In the genomic region with DNA sequence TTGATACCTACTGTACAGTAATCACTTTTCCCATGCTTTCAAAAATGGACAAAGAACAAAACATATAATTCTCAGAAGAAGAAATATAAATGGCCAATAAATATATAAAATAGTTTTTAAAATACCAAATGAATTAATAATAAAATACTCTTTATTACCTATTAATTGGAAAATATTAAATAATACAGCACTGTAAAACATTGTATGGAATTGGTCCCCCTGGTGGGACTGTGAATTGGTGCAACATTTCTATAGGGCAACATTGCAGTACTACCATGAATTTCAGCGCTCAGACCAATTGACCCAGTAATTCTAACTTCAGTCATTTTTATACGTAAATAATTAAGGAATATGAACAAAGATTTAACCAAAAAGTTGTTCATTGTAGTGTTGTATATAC, we compare ENCODE assay signal across 27 cellular contexts.
DNase-seq lines count a peak whose midpoint lies in the region; ATAC-seq and TF ChIP-seq lines count a peak whose summit lies in the region.
"Had no signal": no experiment of that assay in that cellular context is flagged by ENCODE, and none has a peak within 500 bp of the region (broad histone marks: within the 10 kb centered on the region; RNA-seq: fewer than 3 reads in every experiment).

No MANE protein-coding gene starts in this region.

- H3K4me3 ChIP-seq in fibroblast of villous mesenchyme (ENCODE audit: low read depth, low read length): no peak overlapping the region
- H3K4me3 ChIP-seq: colonic mucosa, prostate gland, spleen, upper lobe of right lung had no signal

- TF ChIP-seq CTCF in WTC11 (IDR thresholded peaks at IDR 0.05) (no peak), fibroblast of villous mesenchyme (IDR thresholded peaks at IDR 0.05; ENCODE audit: insufficient read depth, low read depth, low read length) (peak; percentile 27), type B pancreatic cell (conservative IDR thresholded peaks at IDR 0.05) (peak; percentile 60)

- no peaks in the 10 kb centered on the region for H3K4me1 Mint-ChIP-seq in WTC11
- H3K4me1 Mint-ChIP-seq in type B pancreatic cell (ENCODE audit: unreplicated experiment): no peaks in the 10 kb centered on the region
- H3K4me1 Mint-ChIP-seq: activated naive CD4-positive, alpha-beta T cell treated with anti-CD3 and anti-CD28 coated beads, Interleukin-2, amount 10 ng/mL, durations not matched to agents 7 days and 5 days; CD4-positive, alpha-beta memory T cell; natural killer cell had no signal

- H3K27me3 Mint-ChIP-seq in WTC11 (ENCODE audit: low read depth) (no peaks in the 10 kb centered on the region), type B pancreatic cell (no peaks in the 10 kb centered on the region)
- H3K27me3 Mint-ChIP-seq: activated naive CD4-positive, alpha-beta T cell treated with anti-CD3 and anti-CD28 coated beads, Interleukin-2, amount 10 ng/mL, durations not matched to agents 7 days and 5 days; activated T-cell treated with anti-CD3 and anti-CD28 coated beads, Interleukin-2, amount 50 U/mL, for 24 hours; CD4-positive, alpha-beta memory T cell had no signal

- peak; percentile 64 for DNase-seq in NCI-H82 (lab: John Stamatoyannopoulos, UW)
- no peak for DNase-seq in NCI-H82 treated with DMSO at 0.1 percent for 48 hours (lab: John Stamatoyannopoulos, UW; ENCODE audit: unreplicated experiment)
- no peak for DNase-seq in WTC11 (ENCODE audit: low spot score)
- no peak for DNase-seq in fibroblast of villous mesenchyme (ENCODE audit: low read depth)
- DNase-seq in type B pancreatic cell (ENCODE audit: extremely low spot score, unreplicated experiment): no peak
- no peak for DNase-seq in medulla oblongata (ENCODE audit: extremely low spot score)
- DNase-seq in NCI-H446 treated with DMSO at 0.1 percent for 48 hours (lab: John Stamatoyannopoulos, UW): no peak
- DNase-seq: activated CD4-positive, CD25-positive, alpha-beta regulatory T cell; activated CD8-positive, alpha-beta T cell treated with anti-CD3 and anti-CD28 coated beads, Interleukin-2, amount 10 ng/mL, durations not matched to agents 7 days and 5 days; activated naive CD4-positive, alpha-beta T cell treated with anti-CD3 and anti-CD28 coated beads, Interleukin-2, amount 10 ng/mL, durations not matched to agents 7 days and 5 days; activated T-cell treated with anti-CD3 and anti-CD28 coated beads, Interleukin-2, amount 50 U/mL, for 24 hours; anterior cingulate cortex; CD4-positive, alpha-beta memory T cell; colonic mucosa; EL; left cardiac atrium; mesendoderm; natural killer cell; NCI-H1417; NCI-H2171; NCI-H748 treated with DMSO at 0.1 percent for 48 hours; spleen; stimulated activated CD4-positive, alpha-beta T cell treated with anti-CD3 and anti-CD28 coated beads, Interleukin-4, amount 100 ng/mL, for 4 hours; upper lobe of right lung had no signal

- H3K27ac Mint-ChIP-seq in WTC11 (no peak overlapping the region), type B pancreatic cell (no peak overlapping the region)
- H3K27ac Mint-ChIP-seq: activated CD8-positive, alpha-beta T cell treated with anti-CD3 and anti-CD28 coated beads, Interleukin-2, amount 10 ng/mL, durations not matched to agents 7 days and 5 days; activated naive CD4-positive, alpha-beta T cell treated with anti-CD3 and anti-CD28 coated beads, Interleukin-2, amount 10 ng/mL, durations not matched to agents 7 days and 5 days; activated T-cell treated with anti-CD3 and anti-CD28 coated beads, Interleukin-2, amount 50 U/mL, for 24 hours; CD4-positive, alpha-beta memory T cell; natural killer cell had no signal

- peaks cover 13% of the 10 kb centered on the region for H3K36me3 Mint-ChIP-seq in WTC11
- no peaks in the 10 kb centered on the region for H3K36me3 Mint-ChIP-seq in type B pancreatic cell
- H3K36me3 Mint-ChIP-seq: activated naive CD4-positive, alpha-beta T cell treated with anti-CD3 and anti-CD28 coated beads, Interleukin-2, amount 10 ng/mL, durations not matched to agents 7 days and 5 days; natural killer cell had no signal

- CTCF ChIA-PET in WTC11 (lab: Charles Lee): no interaction called here

- H3K4me3 Mint-ChIP-seq in WTC11 (no peak overlapping the region), type B pancreatic cell (no peak overlapping the region)
- H3K4me3 Mint-ChIP-seq: activated CD8-positive, alpha-beta T cell treated with anti-CD3 and anti-CD28 coated beads, Interleukin-2, amount 10 ng/mL, durations not matched to agents 7 days and 5 days; activated naive CD4-positive, alpha-beta T cell treated with anti-CD3 and anti-CD28 coated beads, Interleukin-2, amount 10 ng/mL, durations not matched to agents 7 days and 5 days; activated T-cell treated with anti-CD3 and anti-CD28 coated beads, Interleukin-2, amount 50 U/mL, for 24 hours; CD4-positive, alpha-beta memory T cell; natural killer cell had no signal

- POLR2A ChIA-PET in WTC11 (lab: Charles Lee): no interaction called here

- H3K9me3 Mint-ChIP-seq in WTC11 (peaks cover 18% of the 10 kb centered on the region), type B pancreatic cell (no peaks in the 10 kb centered on the region)
- H3K9me3 Mint-ChIP-seq: activated naive CD4-positive, alpha-beta T cell treated with anti-CD3 and anti-CD28 coated beads, Interleukin-2, amount 10 ng/mL, durations not matched to agents 7 days and 5 days; activated T-cell treated with anti-CD3 and anti-CD28 coated beads, Interleukin-2, amount 50 U/mL, for 24 hours; CD4-positive, alpha-beta memory T cell; natural killer cell had no signal

- ATAC-seq in WTC11 (no peak), HG02981 (IDR thresholded peaks at IDR 0.05; ENCODE audit: unreplicated experiment) (no peak)
- ATAC-seq: activated CD8-positive, alpha-beta T cell treated with anti-CD3 and anti-CD28 coated beads, Interleukin-2, amount 10 ng/mL, durations not matched to agents 7 days and 5 days; left cardiac atrium; natural killer cell; Panc1; upper lobe of right lung had no signal

TF ChIP-seq in WTC11, 78 proteins besides CTCF, POLR2A, EP300 and RAD21:
- TF ChIP-seq NFE2L1 (CRISPR knock-in tag; IDR thresholded peaks at IDR 0.05) (no peak), HMGA2 (CRISPR knock-in tag; IDR thresholded peaks at IDR 0.05) (peak; percentile 23; the same call in 1 of the 2 replicates)
TF ChIP-seq in WTC11: peak in this region for 1.
